Comparison of ENCODE assay signal across 9 cellular contexts in the genomic region with DNA sequence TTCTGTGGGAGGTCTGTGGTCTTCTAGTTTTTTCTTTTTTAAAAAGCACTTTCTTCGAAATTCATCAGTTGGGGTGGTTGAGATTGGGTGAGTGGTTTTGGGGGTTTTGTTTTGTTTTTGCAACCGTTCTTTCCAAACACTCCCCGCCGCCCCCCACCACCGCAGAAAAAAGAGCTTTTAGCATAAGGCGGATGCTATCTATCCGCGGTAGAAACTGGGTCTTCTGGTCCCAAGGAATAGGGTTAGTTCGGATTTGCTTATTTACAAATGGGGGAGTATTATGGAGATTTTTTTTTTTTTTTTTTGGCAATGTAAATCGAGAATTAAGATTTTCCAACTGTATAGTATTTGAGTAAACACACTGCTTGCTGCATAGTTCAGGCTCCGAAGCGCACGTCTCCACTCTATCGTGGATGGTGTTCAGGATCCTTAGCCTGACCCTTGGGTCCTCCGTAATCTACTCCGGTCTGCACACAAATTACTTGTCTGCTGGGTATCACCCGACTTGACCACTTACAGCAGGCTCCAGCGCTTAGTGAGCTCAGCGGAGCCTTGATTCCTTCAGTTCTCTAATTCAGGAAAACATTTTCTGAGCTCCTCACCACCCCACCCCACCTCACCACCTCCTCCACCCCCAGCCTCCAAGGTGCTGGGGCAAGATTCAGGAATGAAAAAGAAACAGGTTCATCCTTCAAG. TPM values are rescaled to one million over a fixed set of nuclear protein-coding genes. Genes with fewer than 3 reads are reported as not detected.
A peak's percentile ranks its signal among the peaks of the same experiment; 100 is the strongest.
DNase-seq lines count a peak whose midpoint lies in the region; ATAC-seq and TF ChIP-seq lines count a peak whose summit lies in the region.
"Had no signal": no experiment of that assay in that cellular context is flagged by ENCODE, and none has a peak within 500 bp of the region (broad histone marks: within the 10 kb centered on the region; RNA-seq: fewer than 3 reads in every experiment).

No MANE protein-coding gene starts in this region.

- peak overlapping the region in 1 of 2 experiments; percentile 8; a peak in 1 of 4 replicates for H3K27ac ChIP-seq in SK-N-SH (ENCODE audit: low read depth in 2 of 2, low read length in 1 of 2)

- ATAC-seq in stimulated activated naive B cell treated with anti-CD40 and anti-IgM and Interleukin-4, amounts not matched to agents 10 μg/mL and 1 μg/mL and 100 μg/mL, for 72 hours (replicated peaks), result no peak
- ATAC-seq in GM18868 (IDR thresholded peaks at IDR 0.05; ENCODE audit: unreplicated experiment), result no peak

- H2AFZ ChIP-seq in SK-N-SH (ENCODE audit: low read depth), result no peak overlapping the region

- no peaks in the 10 kb centered on the region for H3K79me2 ChIP-seq in SK-N-SH (ENCODE audit: insufficient read depth)

- CTCF ChIA-PET in activated CD4-positive, alpha-beta memory T cell treated with anti-CD3 and anti-CD28 coated beads for 36 hours (lab: Charles Lee), result interaction anchor here (0.6 kb wide), 1 partner anchor 309 kb away, joined by 4 read pairs; no protein-coding TSS in a partner anchor
- CTCF ChIA-PET in activated CD4-positive, alpha-beta memory T cell treated with anti-CD3 and anti-CD28 coated beads, Interleukin-2, amount 10 ng/mL, durations not matched to agents 7 days and 5 days (lab: Charles Lee), result interaction anchor here (0.9 to 1.0 kb wide), 2 partner anchors 10 to 278 kb away, joined by 3 read pairs; no protein-coding TSS in a partner anchor
- CTCF ChIA-PET in SK-N-SH (lab: Yijun Ruan, JAX), result interaction anchor here (0.6 to 5.6 kb wide), 11 partner anchors 9 to 1747 kb away, joined by 3 to 53 read pairs (median 5); no protein-coding TSS in a partner anchor

- H3F3A ChIP-seq in SK-N-SH (replicated peaks; ENCODE audit: insufficient read depth), result no peaks in the 10 kb centered on the region

- H3K9me3 ChIP-seq in iPS-15b (ENCODE audit: control insufficient read depth, insufficient read depth, low read length), result no peaks in the 10 kb centered on the region
- H3K9me3 ChIP-seq in SK-N-SH, result no peaks in the 10 kb centered on the region

- no peaks in the 10 kb centered on the region for H3K9me2 ChIP-seq in SK-N-SH

- TF ChIP-seq EP300 in SK-N-SH (IDR thresholded peaks at IDR 0.05; ENCODE audit: borderline replicate concordance in 1 of 2, low read depth in 1 of 2, low read length in 1 of 2), result no peak

- peaks cover 6% of the 10 kb centered on the region for H3K4me1 Mint-ChIP-seq in activated CD4-positive, alpha-beta memory T cell treated with anti-CD3 and anti-CD28 coated beads for 36 hours (ENCODE audit: low read depth)
- H3K4me1 Mint-ChIP-seq in activated CD4-positive, alpha-beta memory T cell treated with anti-CD3 and anti-CD28 coated beads, Interleukin-2, amount 10 ng/mL, durations not matched to agents 7 days and 5 days, result peaks cover 10% of the 10 kb centered on the region
- H3K4me1 Mint-ChIP-seq in activated T-helper 2 cell treated with anti-CD3 and anti-CD28 coated beads, Interferon-gamma antibody, Interleukin-2, Interleukin-4, amounts not matched to agents 10 μg/mL and 5 μg/mL and 100 μg/mL, durations not matched to agents 14 hours and 24 hours and 36 hours (ENCODE audit: low read depth), result peaks cover 12% of the 10 kb centered on the region
- H3K4me1 Mint-ChIP-seq in stimulated activated naive B cell treated with anti-CD40 and anti-IgM and Interleukin-4, amounts not matched to agents 10 μg/mL and 1 μg/mL and 100 μg/mL, for 72 hours, result peaks cover 6 to 32% of the 10 kb centered on the region in 2 donors

- WGBS in SK-N-SH (ENCODE audit: low lambda C conversion rate), result 80% methylated on average over 19 of the region's 19 CpGs

- DNase-seq in activated CD4-positive, alpha-beta memory T cell treated with anti-CD3 and anti-CD28 coated beads for 36 hours, result no peak
- DNase-seq in activated CD4-positive, alpha-beta memory T cell treated with anti-CD3 and anti-CD28 coated beads, Interleukin-2, amount 10 ng/mL, durations not matched to agents 7 days and 5 days, result no peak
- no peak for DNase-seq in activated T-helper 2 cell treated with anti-CD3 and anti-CD28 coated beads, Interferon-gamma antibody, Interleukin-2, Interleukin-4, amounts not matched to agents 10 μg/mL and 5 μg/mL and 100 μg/mL, durations not matched to agents 14 hours and 24 hours and 36 hours (ENCODE audit: low spot score)
- DNase-seq in stimulated activated naive B cell treated with anti-CD40 and anti-IgM and Interleukin-4, amounts not matched to agents 10 μg/mL and 1 μg/mL and 100 μg/mL, for 72 hours, result no peak
- DNase-seq in dedifferentiated amniotic fluid mesenchymal stem cell (ENCODE audit: extremely low spot score) (no peak), SK-N-SH (no peak)
- DNase-seq: activated effector memory CD4-positive, alpha-beta T cell treated with Interleukin-2 at 50 U/mL for 16 hours had no signal

- TF ChIP-seq CTCF in SK-N-SH (IDR thresholded peaks at IDR 0.05), result no peak

- H3K4me1 ChIP-seq in iPS-15b (ENCODE audit: control insufficient read depth, insufficient read depth, low read length), result peaks cover 9% of the 10 kb centered on the region
- H3K4me1 ChIP-seq in SK-N-SH (ENCODE audit: control insufficient read depth in 1 of 2, insufficient read depth in 2 of 2, low read depth in 1 of 2, low read length in 1 of 2), result peaks cover 0 to 15% of the 10 kb centered on the region in 2 experiments; a peak in 2 of 4 replicates

- H3K9ac ChIP-seq in iPS-15b (ENCODE audit: low read depth, low read length) (no peak overlapping the region), SK-N-SH (no peak overlapping the region)

- no peaks in the 10 kb centered on the region for H3K9me3 Mint-ChIP-seq in activated CD4-positive, alpha-beta memory T cell treated with anti-CD3 and anti-CD28 coated beads for 36 hours
- H3K9me3 Mint-ChIP-seq in activated CD4-positive, alpha-beta memory T cell treated with anti-CD3 and anti-CD28 coated beads, Interleukin-2, amount 10 ng/mL, durations not matched to agents 7 days and 5 days, result no peaks in the 10 kb centered on the region
- H3K9me3 Mint-ChIP-seq in activated T-helper 2 cell treated with anti-CD3 and anti-CD28 coated beads, Interferon-gamma antibody, Interleukin-2, Interleukin-4, amounts not matched to agents 10 μg/mL and 5 μg/mL and 100 μg/mL, durations not matched to agents 14 hours and 24 hours and 36 hours, result no peaks in the 10 kb centered on the region
- H3K9me3 Mint-ChIP-seq in stimulated activated naive B cell treated with anti-CD40 and anti-IgM and Interleukin-4, amounts not matched to agents 10 μg/mL and 1 μg/mL and 100 μg/mL, for 72 hours, result no peaks in the 10 kb centered on the region

- peaks cover 55% of the 10 kb centered on the region for H3K27me3 Mint-ChIP-seq in activated CD4-positive, alpha-beta memory T cell treated with anti-CD3 and anti-CD28 coated beads for 36 hours
- H3K27me3 Mint-ChIP-seq in activated CD4-positive, alpha-beta memory T cell treated with anti-CD3 and anti-CD28 coated beads, Interleukin-2, amount 10 ng/mL, durations not matched to agents 7 days and 5 days, result peaks cover 70% of the 10 kb centered on the region
- H3K27me3 Mint-ChIP-seq in activated T-helper 2 cell treated with anti-CD3 and anti-CD28 coated beads, Interferon-gamma antibody, Interleukin-2, Interleukin-4, amounts not matched to agents 10 μg/mL and 5 μg/mL and 100 μg/mL, durations not matched to agents 14 hours and 24 hours and 36 hours (ENCODE audit: low read depth), result peaks cover 66% of the 10 kb centered on the region
- H3K27me3 Mint-ChIP-seq in stimulated activated naive B cell treated with anti-CD40 and anti-IgM and Interleukin-4, amounts not matched to agents 10 μg/mL and 1 μg/mL and 100 μg/mL, for 72 hours, result peaks cover 55 to 56% of the 10 kb centered on the region in 2 donors

- H3K36me3 ChIP-seq in iPS-15b (ENCODE audit: control insufficient read depth, insufficient read depth, low read length) (no peaks in the 10 kb centered on the region), SK-N-SH (replicated peaks in 1 of 2; ENCODE audit: control insufficient read depth in 1 of 2, insufficient read depth in 2 of 2, low read length in 1 of 2) (no peaks in the 10 kb centered on the region)

- peak overlapping the region; percentile 64 for H3K4me3 ChIP-seq in iPS-15b (ENCODE audit: low read depth, low read length)
- H3K4me3 ChIP-seq in SK-N-SH (ENCODE audit: low read depth in 2 of 2, low read length in 1 of 2), result peak overlapping the region in 1 of 2 experiments; percentile 59; a peak in 2 of 4 replicates

- H3K36me3 Mint-ChIP-seq in activated CD4-positive, alpha-beta memory T cell treated with anti-CD3 and anti-CD28 coated beads for 36 hours, result no peaks in the 10 kb centered on the region
- no peaks in the 10 kb centered on the region for H3K36me3 Mint-ChIP-seq in activated CD4-positive, alpha-beta memory T cell treated with anti-CD3 and anti-CD28 coated beads, Interleukin-2, amount 10 ng/mL, durations not matched to agents 7 days and 5 days (ENCODE audit: low read depth)
- H3K36me3 Mint-ChIP-seq in activated T-helper 2 cell treated with anti-CD3 and anti-CD28 coated beads, Interferon-gamma antibody, Interleukin-2, Interleukin-4, amounts not matched to agents 10 μg/mL and 5 μg/mL and 100 μg/mL, durations not matched to agents 14 hours and 24 hours and 36 hours (ENCODE audit: low read depth), result no peaks in the 10 kb centered on the region
- no peaks in the 10 kb centered on the region for H3K36me3 Mint-ChIP-seq in stimulated activated naive B cell treated with anti-CD40 and anti-IgM and Interleukin-4, amounts not matched to agents 10 μg/mL and 1 μg/mL and 100 μg/mL, for 72 hours

- H3K27ac Mint-ChIP-seq in activated CD4-positive, alpha-beta memory T cell treated with anti-CD3 and anti-CD28 coated beads for 36 hours, result no peak overlapping the region
- H3K27ac Mint-ChIP-seq in activated CD4-positive, alpha-beta memory T cell treated with anti-CD3 and anti-CD28 coated beads, Interleukin-2, amount 10 ng/mL, durations not matched to agents 7 days and 5 days, result no peak overlapping the region
- no peak overlapping the region for H3K27ac Mint-ChIP-seq in activated T-helper 2 cell treated with anti-CD3 and anti-CD28 coated beads, Interferon-gamma antibody, Interleukin-2, Interleukin-4, amounts not matched to agents 10 μg/mL and 5 μg/mL and 100 μg/mL, durations not matched to agents 14 hours and 24 hours and 36 hours
- no peak overlapping the region for H3K27ac Mint-ChIP-seq in stimulated activated naive B cell treated with anti-CD40 and anti-IgM and Interleukin-4, amounts not matched to agents 10 μg/mL and 1 μg/mL and 100 μg/mL, for 72 hours

- TF ChIP-seq RAD21 in SK-N-SH (IDR thresholded peaks at IDR 0.05; ENCODE audit: low read length), result no peak

- intact Hi-C loops in activated CD4-positive, alpha-beta memory T cell treated with anti-CD3 and anti-CD28 coated beads for 36 hours (cut with micrococcal nuclease), result no loop called here
- intact Hi-C loops in activated T-helper 2 cell treated with anti-CD3 and anti-CD28 coated beads, Interferon-gamma antibody, Interleukin-2, Interleukin-4, amounts not matched to agents 10 μg/mL and 5 μg/mL and 100 μg/mL, durations not matched to agents 14 hours and 24 hours and 36 hours (cut with micrococcal nuclease), result no loop called here

- POLR2A ChIA-PET in activated CD4-positive, alpha-beta memory T cell treated with anti-CD3 and anti-CD28 coated beads for 36 hours (lab: Charles Lee), result interaction anchor here (0.7 kb wide), 1 partner anchor 113 kb away, joined by 5 read pairs; no protein-coding TSS in a partner anchor
- POLR2A ChIA-PET in activated CD4-positive, alpha-beta memory T cell treated with anti-CD3 and anti-CD28 coated beads, Interleukin-2, amount 10 ng/mL, durations not matched to agents 7 days and 5 days (lab: Charles Lee), result no interaction called here
- POLR2A ChIA-PET in SK-N-SH (lab: Yijun Ruan, JAX), result interaction anchor here (1.0 kb wide), 1 partner anchor 113 kb away, joined by 4 read pairs; the partner anchor contains the start of genes DNAJB9 and THAP5

- H3K4me3 Mint-ChIP-seq in activated CD4-positive, alpha-beta memory T cell treated with anti-CD3 and anti-CD28 coated beads for 36 hours, result peak overlapping the region; percentile 37
- no peak overlapping the region for H3K4me3 Mint-ChIP-seq in activated CD4-positive, alpha-beta memory T cell treated with anti-CD3 and anti-CD28 coated beads, Interleukin-2, amount 10 ng/mL, durations not matched to agents 7 days and 5 days
- H3K4me3 Mint-ChIP-seq in activated T-helper 2 cell treated with anti-CD3 and anti-CD28 coated beads, Interferon-gamma antibody, Interleukin-2, Interleukin-4, amounts not matched to agents 10 μg/mL and 5 μg/mL and 100 μg/mL, durations not matched to agents 14 hours and 24 hours and 36 hours (ENCODE audit: low read depth), result peak overlapping the region; percentile 51
- H3K4me3 Mint-ChIP-seq in stimulated activated naive B cell treated with anti-CD40 and anti-IgM and Interleukin-4, amounts not matched to agents 10 μg/mL and 1 μg/mL and 100 μg/mL, for 72 hours, result peak overlapping the region; percentile 65 to 79

- H3K4me2 ChIP-seq in SK-N-SH, result no peak overlapping the region; the same call in 1 of the 2 replicates

- H3K27me3 ChIP-seq in iPS-15b (ENCODE audit: control insufficient read depth, insufficient read depth, low read length), result peaks cover 45% of the 10 kb centered on the region
- peaks cover 43% of the 10 kb centered on the region for H3K27me3 ChIP-seq in SK-N-SH (ENCODE audit: insufficient read depth)

- no peaks in the 10 kb centered on the region for H4K20me1 ChIP-seq in SK-N-SH (ENCODE audit: insufficient read depth)

RNA-seq across cellular contexts. Expression of gene NRCAM, which starts 0.8 kb away (rescaled TPM):
- under 1 TPM in 1 of 2 experiments, not detected in 1; 0.14 TPM for total RNA-seq in activated CD4-positive, alpha-beta memory T cell treated with anti-CD3 and anti-CD28 coated beads for 36 hours
- total RNA-seq in activated CD4-positive, alpha-beta memory T cell treated with anti-CD3 and anti-CD28 coated beads, Interleukin-2, amount 10 ng/mL, durations not matched to agents 7 days and 5 days, result not detected
- total RNA-seq in activated T-helper 2 cell treated with anti-CD3 and anti-CD28 coated beads, Interferon-gamma antibody, Interleukin-2, Interleukin-4, amounts not matched to agents 10 μg/mL and 5 μg/mL and 100 μg/mL, durations not matched to agents 14 hours and 24 hours and 36 hours, result 0.05 TPM in 1 of 2 replicates, not detected in the other
- 1.1 and 5.1 TPM in 2 replicates for polyA plus RNA-seq in SK-N-SH (2012; rRNA removed)
- 5.6 and 9.1 TPM in 2 replicates for polyA plus RNA-seq in SK-N-SH (2012; cell fraction: cytosol; rRNA removed)
- 2.2 and 2.6 TPM in 2 replicates for polyA plus RNA-seq in SK-N-SH (2012; cell fraction: nucleus; rRNA removed)
